ENCODE assay signal across 8 cellular contexts in genomic region chr6:136593748-136594490, GRCh38. TPM values are rescaled to one million over a fixed set of nuclear protein-coding genes. Genes with fewer than 3 reads are reported as not detected.
DNase-seq lines count a peak whose midpoint lies in the region; ATAC-seq lines count a peak whose summit lies in the region.

No MANE protein-coding gene starts in this region.

- peaks cover 30% of the 10 kb centered on the region for H3K36me3 Mint-ChIP-seq in activated CD4-positive, alpha-beta T cell treated with anti-CD3 and anti-CD28 coated beads for 36 hours (ENCODE audit: low read depth)
- H3K36me3 Mint-ChIP-seq in activated CD4-positive, alpha-beta memory T cell treated with anti-CD3 and anti-CD28 coated beads, Interleukin-2, amount 10 ng/mL, durations not matched to agents 7 days and 5 days (ENCODE audit: low read depth): peaks cover 75% of the 10 kb centered on the region

- peaks cover 23% of the 10 kb centered on the region for H3K4me1 Mint-ChIP-seq in activated CD4-positive, alpha-beta T cell treated with anti-CD3 and anti-CD28 coated beads for 36 hours
- peaks cover 30% of the 10 kb centered on the region for H3K4me1 Mint-ChIP-seq in activated CD4-positive, alpha-beta memory T cell treated with anti-CD3 and anti-CD28 coated beads, Interleukin-2, amount 10 ng/mL, durations not matched to agents 7 days and 5 days

- intact Hi-C loops in activated CD4-positive, alpha-beta T cell treated with anti-CD3 and anti-CD28 coated beads for 36 hours (cut with DNase I, micrococcal nuclease): loop anchor here in 1 of 2 experiments (1.0 to 5.0 kb wide), 2 partner anchors 198 to 1097 kb away; partner anchors contain the start of genes AHI1 and MAP3K5

- H3K4me3 Mint-ChIP-seq in activated CD4-positive, alpha-beta T cell treated with anti-CD3 and anti-CD28 coated beads for 36 hours: peak overlapping the region; percentile 51
- H3K4me3 Mint-ChIP-seq in activated CD4-positive, alpha-beta memory T cell treated with anti-CD3 and anti-CD28 coated beads, Interleukin-2, amount 10 ng/mL, durations not matched to agents 7 days and 5 days: peak overlapping the region; percentile 63

- ATAC-seq in activated CD4-positive, alpha-beta T cell treated with anti-CD3 and anti-CD28 coated beads for 36 hours: peak; percentile 92
- ATAC-seq in GM21786 (IDR thresholded peaks at IDR 0.05; ENCODE audit: unreplicated experiment): peak; percentile 97

- POLR2A ChIA-PET in activated CD4-positive, alpha-beta T cell treated with anti-CD3 and anti-CD28 coated beads for 36 hours (lab: Charles Lee): interaction anchor here (0.6 to 1.6 kb wide), 3 partner anchors 198 to 1095 kb away, joined by 3 to 4 read pairs (median 3); partner anchors contain the start of genes BCLAF1 and MAP3K5
- POLR2A ChIA-PET in activated CD4-positive, alpha-beta memory T cell treated with anti-CD3 and anti-CD28 coated beads, Interleukin-2, amount 10 ng/mL, durations not matched to agents 7 days and 5 days (lab: Charles Lee): interaction anchor here (1.1 to 2.2 kb wide), 3 partner anchors 198 to 305 kb away, joined by 5 to 28 read pairs (median 10); partner anchors contain the start of genes BCLAF1 and MAP3K5

- no peaks in the 10 kb centered on the region for H3K27me3 Mint-ChIP-seq in activated CD4-positive, alpha-beta T cell treated with anti-CD3 and anti-CD28 coated beads for 36 hours
- H3K27me3 Mint-ChIP-seq in activated CD4-positive, alpha-beta memory T cell treated with anti-CD3 and anti-CD28 coated beads, Interleukin-2, amount 10 ng/mL, durations not matched to agents 7 days and 5 days: no peaks in the 10 kb centered on the region

- peak; percentile 70 for DNase-seq in activated CD4-positive, alpha-beta T cell treated with anti-CD3 and anti-CD28 coated beads for 36 hours
- DNase-seq in activated CD4-positive, alpha-beta T cell treated with anti-CD3 and anti-CD28 coated beads for 1 hour: no peak
- peak; percentile 73 for DNase-seq in KG1 (lab: John Stamatoyannopoulos, UW)
- peak; percentile 68 for DNase-seq in activated CD4-positive, alpha-beta memory T cell treated with anti-CD3 and anti-CD28 coated beads, Interleukin-2, amount 10 ng/mL, durations not matched to agents 7 days and 5 days
- DNase-seq in glomerular endothelial cell (ENCODE audit: extremely low read depth, low read depth, low spot score): peak; percentile 96
- peak; percentile 50 for DNase-seq in stimulated activated CD4-positive, alpha-beta T cell treated with anti-CD3 and anti-CD28 coated beads, Interleukin-4, amount 100 ng/mL, for 24 hours
- no peak for DNase-seq in HUDEP-2 (lab: John Stamatoyannopoulos, UW; ENCODE audit: unreplicated experiment in 76 of 76)

- peak overlapping the region; percentile 91 for H3K27ac Mint-ChIP-seq in activated CD4-positive, alpha-beta T cell treated with anti-CD3 and anti-CD28 coated beads for 36 hours
- H3K27ac Mint-ChIP-seq in activated CD4-positive, alpha-beta memory T cell treated with anti-CD3 and anti-CD28 coated beads, Interleukin-2, amount 10 ng/mL, durations not matched to agents 7 days and 5 days: peak overlapping the region; percentile 88

- CTCF ChIA-PET in activated CD4-positive, alpha-beta T cell treated with anti-CD3 and anti-CD28 coated beads for 36 hours (lab: Charles Lee): interaction anchor here (0.7 to 1.9 kb wide), 10 partner anchors 8 to 301 kb away, joined by 3 to 12 read pairs (median 3); partner anchors contain the start of gene MAP3K5
- CTCF ChIA-PET in activated CD4-positive, alpha-beta memory T cell treated with anti-CD3 and anti-CD28 coated beads, Interleukin-2, amount 10 ng/mL, durations not matched to agents 7 days and 5 days (lab: Charles Lee): interaction anchor here (0.7 to 1.9 kb wide), 6 partner anchors 7 to 199 kb away, joined by 3 to 23 read pairs (median 4); partner anchors contain the start of genes MAP3K5 and MAP7

- peaks cover 5% of the 10 kb centered on the region for H3K9me3 Mint-ChIP-seq in activated CD4-positive, alpha-beta T cell treated with anti-CD3 and anti-CD28 coated beads for 36 hours (ENCODE audit: low read depth)
- peaks cover 3% of the 10 kb centered on the region for H3K9me3 Mint-ChIP-seq in activated CD4-positive, alpha-beta memory T cell treated with anti-CD3 and anti-CD28 coated beads, Interleukin-2, amount 10 ng/mL, durations not matched to agents 7 days and 5 days

RNA-seq across cellular contexts. Expression of gene MAP7, which starts 43.7 kb away (rescaled TPM):
- 1 to 10 TPM; 2.1 to 3.1 TPM for total RNA-seq in activated CD4-positive, alpha-beta T cell treated with anti-CD3 and anti-CD28 coated beads for 36 hours
- total RNA-seq in activated CD4-positive, alpha-beta memory T cell treated with anti-CD3 and anti-CD28 coated beads, Interleukin-2, amount 10 ng/mL, durations not matched to agents 7 days and 5 days: 1 to 10 TPM; 1.4 to 1.8 TPM
- total RNA-seq in glomerular endothelial cell: 0.06 and 0.82 TPM in 2 replicates

Comparison
In these comparisons a context has a peak if more than half of its experiments do, and no peak if none do; other contexts are left out.
1. DNase-seq: peak in activated CD4-positive, alpha-beta T cell treated with anti-CD3 and anti-CD28 coated beads for 36 hours (single experiment), KG1 (single experiment), activated CD4-positive, alpha-beta memory T cell treated with anti-CD3 and anti-CD28 coated beads, Interleukin-2, amount 10 ng/mL, durations not matched to agents 7 days and 5 days (single experiment), glomerular endothelial cell (single experiment) and stimulated activated CD4-positive, alpha-beta T cell treated with anti-CD3 and anti-CD28 coated beads, Interleukin-4, amount 100 ng/mL, for 24 hours (single experiment); none in activated CD4-positive, alpha-beta T cell treated with anti-CD3 and anti-CD28 coated beads for 1 hour (single experiment) and HUDEP-2 (0 of 76).